Comparison of ENCODE assay signal across 10 cellular contexts in genomic region chr13:78806457-78806856, GRCh38.
A peak's percentile ranks its signal among the peaks of the same experiment; 100 is the strongest.
DNase-seq lines count a peak whose midpoint lies in the region; ATAC-seq and TF ChIP-seq lines count a peak whose summit lies in the region.
"Had no signal": no experiment of that assay in that cellular context is flagged by ENCODE, and none has a peak within 500 bp of the region (broad histone marks: within the 10 kb centered on the region; RNA-seq: fewer than 3 reads in every experiment).

No MANE protein-coding gene starts in this region.

- no peaks in the 10 kb centered on the region for H3K4me1 ChIP-seq in Caco-2

- peak; percentile 18; the same call in 1 of the 2 replicates for TF ChIP-seq RAD21 in Ishikawa (IDR thresholded peaks at IDR 0.05; ENCODE audit: low read depth)

- no peaks in the 10 kb centered on the region for H3K27me3 ChIP-seq in Caco-2 (replicated peaks; ENCODE audit: control insufficient read depth, insufficient read depth, low read length)

- intact Hi-C loops in Caco-2 (cut with micrococcal nuclease; ENCODE audit: unreplicated experiment): no loop called here

- POLR2A ChIA-PET in Caco-2 (lab: Charles Lee): no interaction called here

- no peak for TF ChIP-seq EP300 in Ishikawa (IDR thresholded peaks at IDR 0.05; ENCODE audit: borderline replicate concordance)

- TF ChIP-seq CTCF in Caco-2 (IDR thresholded peaks at IDR 0.05; ENCODE audit: insufficient read depth in 1 of 2, low read depth in 1 of 2, low read length in 1 of 2, severe bottlenecking in 1 of 2, unreplicated experiment in 1 of 2) (peak; percentile 53 to 67), epithelial cell of proximal tubule (conservative IDR thresholded peaks at IDR 0.05; ENCODE audit: low read depth, low read length) (peak; percentile 47)

- no peaks in the 10 kb centered on the region for H3K9me3 ChIP-seq in Caco-2

- H3K27ac Mint-ChIP-seq in Caco-2 (ENCODE audit: unreplicated experiment): no peak overlapping the region
- H3K27ac Mint-ChIP-seq: activated T-helper 17 cell treated with anti-CD3 and anti-CD28 coated beads, Interleukin-2, amount 50 U/mL, for 72 hours; natural killer cell treated with Interleukin-12 subunit alpha and Interleukin-12 subunit beta and Interleukin-15 and Interleukin-18, amount 100 ng/mL, for 72 hours had no signal

- no peaks in the 10 kb centered on the region for H3K36me3 Mint-ChIP-seq in Caco-2 (ENCODE audit: insufficient read depth, unreplicated experiment)
- H3K36me3 Mint-ChIP-seq: natural killer cell treated with Interleukin-12 subunit alpha and Interleukin-12 subunit beta and Interleukin-15 and Interleukin-18, amount 100 ng/mL, for 72 hours had no signal

- no peaks in the 10 kb centered on the region for H3K36me3 ChIP-seq in Caco-2 (ENCODE audit: control insufficient read depth, insufficient read depth, low read length)

- DNase-seq in Caco-2: peak in 1 of 2 experiments; percentile 22
- DNase-seq in epithelial cell of proximal tubule (ENCODE audit: low read depth): no peak
- no peak for DNase-seq in activated gamma-delta T cell (lab: John Stamatoyannopoulos, UW)
- no peak for DNase-seq in stimulated activated CD4-positive, alpha-beta T cell treated with anti-CD3 and anti-CD28 coated beads, Interleukin-4, amount 100 ng/mL, for 4 hours
- DNase-seq in NCI-H1092 (lab: John Stamatoyannopoulos, UW): no peak

- no peaks in the 10 kb centered on the region for H3K9me3 Mint-ChIP-seq in Caco-2 (ENCODE audit: unreplicated experiment)
- H3K9me3 Mint-ChIP-seq: activated T-helper 17 cell treated with anti-CD3 and anti-CD28 coated beads, Interleukin-2, amount 50 U/mL, for 72 hours had no signal

- BruUV-seq in Caco-2 (replicated peaks; lab: Mats Ljungman, UMichigan): no TSS peak

- CTCF ChIA-PET in Caco-2 (lab: Charles Lee): no interaction called here

- no peak overlapping the region for H3K4me3 Mint-ChIP-seq in Caco-2 (ENCODE audit: unreplicated experiment)
- H3K4me3 Mint-ChIP-seq: activated T-helper 17 cell treated with anti-CD3 and anti-CD28 coated beads, Interleukin-2, amount 50 U/mL, for 72 hours; natural killer cell treated with Interleukin-12 subunit alpha and Interleukin-12 subunit beta and Interleukin-15 and Interleukin-18, amount 100 ng/mL, for 72 hours had no signal

- H3K27me3 Mint-ChIP-seq in Caco-2 (ENCODE audit: insufficient read depth, unreplicated experiment): peaks cover 7% of the 10 kb centered on the region
- H3K27me3 Mint-ChIP-seq: natural killer cell treated with Interleukin-12 subunit alpha and Interleukin-12 subunit beta and Interleukin-15 and Interleukin-18, amount 100 ng/mL, for 72 hours had no signal

- H3K4me1 Mint-ChIP-seq in Caco-2 (ENCODE audit: low read depth, unreplicated experiment): no peaks in the 10 kb centered on the region
- H3K4me1 Mint-ChIP-seq: activated T-helper 17 cell treated with anti-CD3 and anti-CD28 coated beads, Interleukin-2, amount 50 U/mL, for 72 hours had no signal

- H3K4me3 ChIP-seq in Caco-2 (ENCODE audit: low read depth, low read length) (no peak overlapping the region), epithelial cell of proximal tubule (ENCODE audit: low read depth, low read length) (no peak overlapping the region)

- ATAC-seq in GM21367 (IDR thresholded peaks at IDR 0.05; ENCODE audit: unreplicated experiment) (peak; percentile 64), GM21576 (IDR thresholded peaks at IDR 0.05; ENCODE audit: unreplicated experiment) (no peak)
- ATAC-seq: activated T-helper 17 cell treated with anti-CD3 and anti-CD28 coated beads, Interleukin-2, amount 50 U/mL, for 72 hours; natural killer cell treated with Interleukin-12 subunit alpha and Interleukin-12 subunit beta and Interleukin-15 and Interleukin-18, amount 100 ng/mL, for 72 hours had no signal

TF ChIP-seq in Ishikawa, 13 proteins besides CTCF, POLR2A, EP300 and RAD21:
- TF ChIP-seq, protein P1, sequence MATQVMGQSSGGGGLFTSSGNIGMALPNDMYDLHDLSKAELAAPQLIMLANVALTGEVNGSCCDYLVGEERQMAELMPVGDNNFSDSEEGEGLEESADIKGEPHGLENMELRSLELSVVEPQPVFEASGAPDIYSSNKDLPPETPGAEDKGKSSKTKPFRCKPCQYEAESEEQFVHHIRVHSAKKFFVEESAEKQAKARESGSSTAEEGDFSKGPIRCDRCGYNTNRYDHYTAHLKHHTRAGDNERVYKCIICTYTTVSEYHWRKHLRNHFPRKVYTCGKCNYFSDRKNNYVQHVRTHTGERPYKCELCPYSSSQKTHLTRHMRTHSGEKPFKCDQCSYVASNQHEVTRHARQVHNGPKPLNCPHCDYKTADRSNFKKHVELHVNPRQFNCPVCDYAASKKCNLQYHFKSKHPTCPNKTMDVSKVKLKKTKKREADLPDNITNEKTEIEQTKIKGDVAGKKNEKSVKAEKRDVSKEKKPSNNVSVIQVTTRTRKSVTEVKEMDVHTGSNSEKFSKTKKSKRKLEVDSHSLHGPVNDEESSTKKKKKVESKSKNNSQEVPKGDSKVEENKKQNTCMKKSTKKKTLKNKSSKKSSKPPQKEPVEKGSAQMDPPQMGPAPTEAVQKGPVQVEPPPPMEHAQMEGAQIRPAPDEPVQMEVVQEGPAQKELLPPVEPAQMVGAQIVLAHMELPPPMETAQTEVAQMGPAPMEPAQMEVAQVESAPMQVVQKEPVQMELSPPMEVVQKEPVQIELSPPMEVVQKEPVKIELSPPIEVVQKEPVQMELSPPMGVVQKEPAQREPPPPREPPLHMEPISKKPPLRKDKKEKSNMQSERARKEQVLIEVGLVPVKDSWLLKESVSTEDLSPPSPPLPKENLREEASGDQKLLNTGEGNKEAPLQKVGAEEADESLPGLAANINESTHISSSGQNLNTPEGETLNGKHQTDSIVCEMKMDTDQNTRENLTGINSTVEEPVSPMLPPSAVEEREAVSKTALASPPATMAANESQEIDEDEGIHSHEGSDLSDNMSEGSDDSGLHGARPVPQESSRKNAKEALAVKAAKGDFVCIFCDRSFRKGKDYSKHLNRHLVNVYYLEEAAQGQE (IDR thresholded peaks at IDR 0.05; ENCODE audit: low read depth): no peak
- no peak for TF ChIP-seq TEAD4 (IDR thresholded peaks at IDR 0.05)
- no peak for TF ChIP-seq CREB1 (IDR thresholded peaks at IDR 0.05; ENCODE audit: low read depth)
- no peak for TF ChIP-seq FOXM1 (IDR thresholded peaks at IDR 0.05; ENCODE audit: borderline replicate concordance, low read depth)
- TF ChIP-seq USF1 (IDR thresholded peaks at IDR 0.05): no peak
- TF ChIP-seq, protein P2, sequence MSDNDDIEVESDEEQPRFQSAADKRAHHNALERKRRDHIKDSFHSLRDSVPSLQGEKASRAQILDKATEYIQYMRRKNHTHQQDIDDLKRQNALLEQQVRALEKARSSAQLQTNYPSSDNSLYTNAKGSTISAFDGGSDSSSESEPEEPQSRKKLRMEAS (IDR thresholded peaks at IDR 0.05): no peak
- TF ChIP-seq NFIC (IDR thresholded peaks at IDR 0.05): no peak
- no peak for TF ChIP-seq TAF1 (IDR thresholded peaks at IDR 0.05; ENCODE audit: low read depth)
- no peak for TF ChIP-seq ZBTB7A (IDR thresholded peaks at IDR 0.05; ENCODE audit: low read depth)
- TF ChIP-seq EGR1 (IDR thresholded peaks at IDR 0.05): no peak
- TF ChIP-seq YY1 (IDR thresholded peaks at IDR 0.05; ENCODE audit: low read depth): no peak
- no peak for TF ChIP-seq CEBPB (IDR thresholded peaks at IDR 0.05)
- TF ChIP-seq TCF12 (IDR thresholded peaks at IDR 0.05; ENCODE audit: low read depth): no peak
